In genomic region chr3:43286115-43286885, GRCh38 we compare ENCODE assay signal across 1 cellular context.
TF ChIP-seq lines count a peak whose summit lies in the region.

Gene SNRK (plus strand): TSS chr3:43286540. CDS start chr3:43303204, 16,664 bp downstream.

TF ChIP-seq in K562, 482 proteins besides CTCF, POLR2A, EP300 and RAD21 (continued from another document and continues in another):
- TF ChIP-seq ATF7 (IDR thresholded peaks at IDR 0.05) (peak; percentile 93), E2F1 (CRISPR knock-in tag; IDR thresholded peaks at IDR 0.05) (no peak), SIN3A (IDR thresholded peaks at IDR 0.05; ENCODE audit: borderline replicate concordance in 2 of 2, control insufficient read depth in 1 of 2, low read depth in 2 of 2, low read length in 2 of 2) (peak in 1 of 2 experiments; percentile 58; a peak in 1 of 4 replicates), ZBTB2 (IDR thresholded peaks at IDR 0.05) (peak; percentile 62; the same call in 1 of the 2 replicates), ZNF511 (CRISPR knock-in tag; IDR thresholded peaks at IDR 0.05) (peak; percentile 80), SRSF3 (IDR thresholded peaks at IDR 0.05; ENCODE audit: insufficient read depth, low read length) (no peak), JUND (IDR thresholded peaks at IDR 0.05; ENCODE audit: borderline replicate concordance, low read depth, low read length) (peak; percentile 68), JUND (tag; IDR thresholded peaks at IDR 0.05; ENCODE audit: borderline replicate concordance, low read depth, low read length) (no peak), ZBTB7A (IDR thresholded peaks at IDR 0.05; ENCODE audit: borderline replicate concordance, control insufficient read depth, low read depth, low read length) (0 out of 2 replicates have a peak, but pooled peaks have one; percentile 20), CTCFL (IDR thresholded peaks at IDR 0.05; ENCODE audit: borderline replicate concordance, insufficient read depth, low read depth, low read length, poor library complexity, severe bottlenecking) (peak; percentile 12), RFX5 (IDR thresholded peaks at IDR 0.05; ENCODE audit: low read depth, low read length) (no peak), HDAC3 (IDR thresholded peaks at IDR 0.05; ENCODE audit: borderline replicate concordance, partially characterized antibody) (no peak), CBX3 (IDR thresholded peaks at IDR 0.05; ENCODE audit: borderline replicate concordance in 1 of 2, low read length in 2 of 2) (peak in 1 of 2 experiments; percentile 53; a peak in 1 of 3 replicates), GMEB1 (CRISPR knock-in tag; IDR thresholded peaks at IDR 0.05) (peak; percentile 24; the same call in 1 of the 2 replicates), SMAD3 (CRISPR knock-in tag; conservative IDR thresholded peaks at IDR 0.05) (0 out of 2 replicates have a peak, but pooled peaks have one; percentile 18), TBL1XR1 (IDR thresholded peaks at IDR 0.05; ENCODE audit: low read length in 2 of 2) (peak in 1 of 2 experiments; percentile 30; a peak in 1 of 4 replicates), SIN3B (IDR thresholded peaks at IDR 0.05; ENCODE audit: low read depth) (peak; percentile 70), ZBTB49 (CRISPR knock-in tag; IDR thresholded peaks at IDR 0.05; ENCODE audit: borderline replicate concordance) (no peak), CCNT2 (IDR thresholded peaks at IDR 0.05; ENCODE audit: borderline replicate concordance, extremely low read depth, insufficient read length, low read depth, low read length) (peak; percentile 31), CREB3L1 (IDR thresholded peaks at IDR 0.05; ENCODE audit: borderline replicate concordance, low read depth) (peak; percentile 39; the same call in 1 of the 2 replicates), RBBP5 (IDR thresholded peaks at IDR 0.05; ENCODE audit: borderline replicate concordance, insufficient read depth, low read length, poor library complexity, severe bottlenecking) (peak; percentile 98), VEZF1 (CRISPR knock-in tag; IDR thresholded peaks at IDR 0.05) (peak; percentile 96), E2F3 (CRISPR knock-in tag; IDR thresholded peaks at IDR 0.05) (peak; percentile 76), HDAC8 (tag; IDR thresholded peaks at IDR 0.05) (peak; percentile 57; the same call in 1 of the 2 replicates), ZBTB40 (IDR thresholded peaks at IDR 0.05) (peak; percentile 43; the same call in 1 of the 2 replicates), ZBTB40 (CRISPR knock-in tag; IDR thresholded peaks at IDR 0.05) (no peak)
